Comparison of ENCODE assay signal across 1 cellular context in the genomic region with DNA sequence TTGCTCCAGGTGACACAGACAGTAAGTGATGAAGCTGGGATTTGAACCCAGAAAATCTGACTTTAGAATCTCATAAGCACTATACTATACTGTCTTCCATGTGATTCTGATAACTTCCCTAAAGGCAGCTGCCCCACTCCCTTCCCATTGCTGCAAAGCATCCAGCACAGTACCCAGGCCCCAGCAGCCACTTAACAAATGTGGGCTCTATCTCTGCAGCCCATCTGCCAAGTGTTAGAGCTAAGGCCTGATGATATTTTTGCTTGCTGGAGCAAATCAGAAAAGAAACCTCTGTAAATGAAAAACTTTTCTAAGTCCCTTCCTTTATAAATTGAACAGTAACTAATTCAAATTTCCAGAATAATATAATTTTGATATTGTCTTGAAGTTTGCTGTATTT.
TF ChIP-seq lines count a peak whose summit lies in the region.

No MANE protein-coding gene starts in this region.

TF ChIP-seq in K562, 482 proteins besides CTCF, POLR2A, EP300 and RAD21 (continued from another document):
- TF ChIP-seq BHLHE40 (IDR thresholded peaks at IDR 0.05; ENCODE audit: low read length), result no peak
- TF ChIP-seq, protein P1, sequence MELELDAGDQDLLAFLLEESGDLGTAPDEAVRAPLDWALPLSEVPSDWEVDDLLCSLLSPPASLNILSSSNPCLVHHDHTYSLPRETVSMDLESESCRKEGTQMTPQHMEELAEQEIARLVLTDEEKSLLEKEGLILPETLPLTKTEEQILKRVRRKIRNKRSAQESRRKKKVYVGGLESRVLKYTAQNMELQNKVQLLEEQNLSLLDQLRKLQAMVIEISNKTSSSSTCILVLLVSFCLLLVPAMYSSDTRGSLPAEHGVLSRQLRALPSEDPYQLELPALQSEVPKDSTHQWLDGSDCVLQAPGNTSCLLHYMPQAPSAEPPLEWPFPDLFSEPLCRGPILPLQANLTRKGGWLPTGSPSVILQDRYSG (tag; conservative IDR thresholded peaks at IDR 0.05; ENCODE audit: low read depth), result no peak
- no peak for TF ChIP-seq ZNF445 (CRISPR knock-in tag; IDR thresholded peaks at IDR 0.05; ENCODE audit: low read depth)
- TF ChIP-seq FOXP1 (CRISPR knock-in tag; IDR thresholded peaks at IDR 0.05), result no peak
- TF ChIP-seq POLR3A (IDR thresholded peaks at IDR 0.05; ENCODE audit: borderline replicate concordance, extremely low read depth, insufficient read depth, insufficient read length), result no peak
- TF ChIP-seq ARNT (IDR thresholded peaks at IDR 0.05), result no peak
- TF ChIP-seq, protein P2, sequence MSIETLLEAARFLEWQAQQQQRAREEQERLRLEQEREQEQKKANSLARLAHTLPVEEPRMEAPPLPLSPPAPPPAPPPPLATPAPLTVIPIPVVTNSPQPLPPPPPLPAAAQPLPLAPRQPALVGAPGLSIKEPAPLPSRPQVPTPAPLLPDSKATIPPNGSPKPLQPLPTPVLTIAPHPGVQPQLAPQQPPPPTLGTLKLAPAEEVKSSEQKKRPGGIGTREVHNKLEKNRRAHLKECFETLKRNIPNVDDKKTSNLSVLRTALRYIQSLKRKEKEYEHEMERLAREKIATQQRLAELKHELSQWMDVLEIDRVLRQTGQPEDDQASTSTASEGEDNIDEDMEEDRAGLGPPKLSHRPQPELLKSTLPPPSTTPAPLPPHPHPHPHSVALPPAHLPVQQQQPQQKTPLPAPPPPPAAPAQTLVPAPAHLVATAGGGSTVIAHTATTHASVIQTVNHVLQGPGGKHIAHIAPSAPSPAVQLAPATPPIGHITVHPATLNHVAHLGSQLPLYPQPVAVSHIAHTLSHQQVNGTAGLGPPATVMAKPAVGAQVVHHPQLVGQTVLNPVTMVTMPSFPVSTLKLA (conservative IDR thresholded peaks at IDR 0.05), result 0 out of 4 replicates have a peak, but pooled peaks of 1 of the 2 experiments have one; percentile 10
- no peak for TF ChIP-seq HDAC8 (tag; IDR thresholded peaks at IDR 0.05)
- TF ChIP-seq PTBP1 (IDR thresholded peaks at IDR 0.05; ENCODE audit: low read depth, low read length), result no peak
- no peak for TF ChIP-seq BDP1 (IDR thresholded peaks at IDR 0.05; ENCODE audit: insufficient read depth, insufficient read length)
- TF ChIP-seq HIVEP1 (CRISPR knock-in tag; IDR thresholded peaks at IDR 0.05), result no peak
- TF ChIP-seq CBX5 (IDR thresholded peaks at IDR 0.05; ENCODE audit: borderline replicate concordance, low read depth), result no peak
- TF ChIP-seq NFXL1 (CRISPR knock-in tag; IDR thresholded peaks at IDR 0.05), result no peak
- TF ChIP-seq EZH2 (IDR thresholded peaks at IDR 0.05; ENCODE audit: borderline replicate concordance, low read depth, low read length), result no peak
- 0 out of 2 replicates have a peak, but pooled peaks have one; percentile 34 for TF ChIP-seq TEAD4 (IDR thresholded peaks at IDR 0.05; ENCODE audit: low read length)
- TF ChIP-seq TEAD4 (CRISPR knock-in tag; IDR thresholded peaks at IDR 0.05; ENCODE audit: borderline replicate concordance), result no peak
- TF ChIP-seq ZFP36 (IDR thresholded peaks at IDR 0.05; ENCODE audit: low read depth, low read length, partially characterized antibody), result no peak
- TF ChIP-seq, protein P3, sequence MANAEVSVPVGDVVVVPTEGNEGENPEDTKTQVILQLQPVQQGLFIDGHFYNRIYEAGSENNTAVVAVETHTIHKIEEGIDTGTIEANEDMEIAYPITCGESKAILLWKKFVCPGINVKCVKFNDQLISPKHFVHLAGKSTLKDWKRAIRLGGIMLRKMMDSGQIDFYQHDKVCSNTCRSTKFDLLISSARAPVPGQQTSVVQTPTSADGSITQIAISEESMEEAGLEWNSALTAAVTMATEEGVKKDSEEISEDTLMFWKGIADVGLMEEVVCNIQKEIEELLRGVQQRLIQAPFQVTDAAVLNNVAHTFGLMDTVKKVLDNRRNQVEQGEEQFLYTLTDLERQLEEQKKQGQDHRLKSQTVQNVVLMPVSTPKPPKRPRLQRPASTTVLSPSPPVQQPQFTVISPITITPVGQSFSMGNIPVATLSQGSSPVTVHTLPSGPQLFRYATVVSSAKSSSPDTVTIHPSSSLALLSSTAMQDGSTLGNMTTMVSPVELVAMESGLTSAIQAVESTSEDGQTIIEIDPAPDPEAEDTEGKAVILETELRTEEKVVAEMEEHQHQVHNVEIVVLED (CRISPR knock-in tag; IDR thresholded peaks at IDR 0.05), result no peak
TF ChIP-seq in K562: peak in this region for 4.
